ENCODE assay signal across 1 cellular context in the genomic region with DNA sequence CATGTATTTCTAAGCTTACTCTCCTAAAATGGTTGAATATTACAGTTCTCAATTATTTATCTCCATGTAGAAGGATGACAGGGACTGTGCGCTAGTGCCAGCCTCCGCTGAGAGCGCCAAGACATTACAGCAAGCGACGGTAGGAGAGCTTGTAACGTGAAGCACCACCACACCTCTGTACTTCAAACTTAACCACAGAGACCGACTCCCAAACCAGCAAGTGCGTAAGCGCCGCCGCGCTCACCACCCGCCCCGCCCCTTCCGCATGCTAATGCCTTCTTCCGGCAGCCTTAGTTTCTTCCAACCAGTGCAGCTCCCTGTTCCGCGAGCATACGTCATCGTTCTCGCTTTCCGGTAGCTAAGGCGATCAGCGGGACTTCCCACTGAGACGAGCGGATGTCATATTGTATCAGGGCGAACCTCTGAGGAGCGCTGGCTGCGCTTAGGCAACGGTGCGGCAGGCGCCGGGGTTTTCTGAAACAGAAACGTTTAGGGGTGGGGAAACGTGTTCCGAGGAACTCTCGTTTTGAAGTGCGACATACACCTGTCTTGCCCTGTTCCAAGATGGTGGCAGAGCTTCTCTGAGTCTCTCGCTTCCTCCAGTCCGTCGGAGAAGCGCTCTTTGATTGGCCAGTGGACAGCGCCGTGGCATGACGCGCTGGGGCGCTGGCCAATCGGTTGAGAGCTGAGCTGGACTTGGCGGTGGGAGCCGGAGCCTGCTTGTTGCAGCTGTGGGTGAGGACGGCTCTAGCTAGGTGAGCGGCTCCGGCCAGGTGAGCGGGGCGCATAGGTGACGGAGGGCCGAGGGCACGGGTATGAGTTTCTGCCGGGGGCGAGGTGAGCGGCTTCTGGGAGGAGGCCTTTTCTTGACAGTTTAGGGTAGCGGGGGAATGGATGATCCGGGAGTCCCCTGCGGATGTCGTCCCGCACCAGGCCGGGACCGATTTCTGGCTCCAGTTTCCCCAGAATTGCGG.
TF ChIP-seq lines count a peak whose summit lies in the region.

A gene (plus strand): TSS at position 723 of the 974 bp plus-strand sequence. CDS start 2,896 bp downstream, outside the sequence.

TF ChIP-seq in K562, 482 proteins besides CTCF, POLR2A, EP300 and RAD21 (continued from another document and continues in another):
- peak; percentile 84; the same call in 1 of the 2 replicates for TF ChIP-seq MTA3 (IDR thresholded peaks at IDR 0.05; ENCODE audit: borderline replicate concordance)
- TF ChIP-seq, protein P1, sequence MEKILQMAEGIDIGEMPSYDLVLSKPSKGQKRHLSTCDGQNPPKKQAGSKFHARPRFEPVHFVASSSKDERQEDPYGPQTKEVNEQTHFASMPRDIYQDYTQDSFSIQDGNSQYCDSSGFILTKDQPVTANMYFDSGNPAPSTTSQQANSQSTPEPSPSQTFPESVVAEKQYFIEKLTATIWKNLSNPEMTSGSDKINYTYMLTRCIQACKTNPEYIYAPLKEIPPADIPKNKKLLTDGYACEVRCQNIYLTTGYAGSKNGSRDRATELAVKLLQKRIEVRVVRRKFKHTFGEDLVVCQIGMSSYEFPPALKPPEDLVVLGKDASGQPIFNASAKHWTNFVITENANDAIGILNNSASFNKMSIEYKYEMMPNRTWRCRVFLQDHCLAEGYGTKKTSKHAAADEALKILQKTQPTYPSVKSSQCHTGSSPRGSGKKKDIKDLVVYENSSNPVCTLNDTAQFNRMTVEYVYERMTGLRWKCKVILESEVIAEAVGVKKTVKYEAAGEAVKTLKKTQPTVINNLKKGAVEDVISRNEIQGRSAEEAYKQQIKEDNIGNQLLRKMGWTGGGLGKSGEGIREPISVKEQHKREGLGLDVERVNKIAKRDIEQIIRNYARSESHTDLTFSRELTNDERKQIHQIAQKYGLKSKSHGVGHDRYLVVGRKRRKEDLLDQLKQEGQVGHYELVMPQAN (IDR thresholded peaks at IDR 0.05; ENCODE audit: borderline replicate concordance) = peak; percentile 40; the same call in 1 of the 2 replicates
- TF ChIP-seq CBX3 (IDR thresholded peaks at IDR 0.05; ENCODE audit: borderline replicate concordance in 1 of 2, low read length in 2 of 2) = 0 out of 3 replicates have a peak, but pooled peaks of 1 of the 2 experiments have one; percentile 17
- no peak for TF ChIP-seq GATA2 (CRISPR knock-in tag; IDR thresholded peaks at IDR 0.05)
- TF ChIP-seq, protein P2, sequence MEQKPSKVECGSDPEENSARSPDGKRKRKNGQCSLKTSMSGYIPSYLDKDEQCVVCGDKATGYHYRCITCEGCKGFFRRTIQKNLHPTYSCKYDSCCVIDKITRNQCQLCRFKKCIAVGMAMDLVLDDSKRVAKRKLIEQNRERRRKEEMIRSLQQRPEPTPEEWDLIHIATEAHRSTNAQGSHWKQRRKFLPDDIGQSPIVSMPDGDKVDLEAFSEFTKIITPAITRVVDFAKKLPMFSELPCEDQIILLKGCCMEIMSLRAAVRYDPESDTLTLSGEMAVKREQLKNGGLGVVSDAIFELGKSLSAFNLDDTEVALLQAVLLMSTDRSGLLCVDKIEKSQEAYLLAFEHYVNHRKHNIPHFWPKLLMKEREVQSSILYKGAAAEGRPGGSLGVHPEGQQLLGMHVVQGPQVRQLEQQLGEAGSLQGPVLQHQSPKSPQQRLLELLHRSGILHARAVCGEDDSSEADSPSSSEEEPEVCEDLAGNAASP (IDR thresholded peaks at IDR 0.05) = no peak
- peak; percentile 30; the same call in 1 of the 2 replicates for TF ChIP-seq ELF2 (CRISPR knock-in tag; IDR thresholded peaks at IDR 0.05)
- TF ChIP-seq RFX5 (IDR thresholded peaks at IDR 0.05; ENCODE audit: low read depth, low read length) = no peak
- TF ChIP-seq NFRKB (IDR thresholded peaks at IDR 0.05; ENCODE audit: low read depth) = peak; percentile 96
- TF ChIP-seq HNRNPH1 (optimal IDR thresholded peaks at IDR 0.05; ENCODE audit: low read depth, low read length) = no peak
- TF ChIP-seq RBFOX2 (IDR thresholded peaks at IDR 0.05; ENCODE audit: low read depth, low read length) = peak; percentile 95
- TF ChIP-seq TGIF2 (CRISPR knock-in tag; IDR thresholded peaks at IDR 0.05) = no peak
- peak; percentile 75 for TF ChIP-seq POLR2H (tag; IDR thresholded peaks at IDR 0.05; ENCODE audit: low read depth)
- TF ChIP-seq CCNT2 (IDR thresholded peaks at IDR 0.05; ENCODE audit: borderline replicate concordance, extremely low read depth, insufficient read length, low read depth, low read length) = no peak
- no peak for TF ChIP-seq ZNF695 (CRISPR knock-in tag; IDR thresholded peaks at IDR 0.05)
- no peak for TF ChIP-seq CEBPG (CRISPR knock-in tag; IDR thresholded peaks at IDR 0.05)
- TF ChIP-seq CEBPG (tag; conservative IDR thresholded peaks at IDR 0.05 in 1 of 2, IDR thresholded peaks at IDR 0.05 in 1 of 2) = no peak
- TF ChIP-seq ARID1B (IDR thresholded peaks at IDR 0.05) = 0 out of 2 replicates have a peak, but pooled peaks have one; percentile 16
- peak; percentile 74 for TF ChIP-seq GABPB1 (CRISPR knock-in tag; IDR thresholded peaks at IDR 0.05)
- TF ChIP-seq SP1 (CRISPR knock-in tag; IDR thresholded peaks at IDR 0.05) = peak; percentile 67; the same call in 1 of the 2 replicates
- TF ChIP-seq ZNF76 (CRISPR knock-in tag; IDR thresholded peaks at IDR 0.05; ENCODE audit: borderline replicate concordance) = no peak
- no peak for TF ChIP-seq HNRNPL (IDR thresholded peaks at IDR 0.05; ENCODE audit: low read depth, low read length)
- TF ChIP-seq, protein P3, sequence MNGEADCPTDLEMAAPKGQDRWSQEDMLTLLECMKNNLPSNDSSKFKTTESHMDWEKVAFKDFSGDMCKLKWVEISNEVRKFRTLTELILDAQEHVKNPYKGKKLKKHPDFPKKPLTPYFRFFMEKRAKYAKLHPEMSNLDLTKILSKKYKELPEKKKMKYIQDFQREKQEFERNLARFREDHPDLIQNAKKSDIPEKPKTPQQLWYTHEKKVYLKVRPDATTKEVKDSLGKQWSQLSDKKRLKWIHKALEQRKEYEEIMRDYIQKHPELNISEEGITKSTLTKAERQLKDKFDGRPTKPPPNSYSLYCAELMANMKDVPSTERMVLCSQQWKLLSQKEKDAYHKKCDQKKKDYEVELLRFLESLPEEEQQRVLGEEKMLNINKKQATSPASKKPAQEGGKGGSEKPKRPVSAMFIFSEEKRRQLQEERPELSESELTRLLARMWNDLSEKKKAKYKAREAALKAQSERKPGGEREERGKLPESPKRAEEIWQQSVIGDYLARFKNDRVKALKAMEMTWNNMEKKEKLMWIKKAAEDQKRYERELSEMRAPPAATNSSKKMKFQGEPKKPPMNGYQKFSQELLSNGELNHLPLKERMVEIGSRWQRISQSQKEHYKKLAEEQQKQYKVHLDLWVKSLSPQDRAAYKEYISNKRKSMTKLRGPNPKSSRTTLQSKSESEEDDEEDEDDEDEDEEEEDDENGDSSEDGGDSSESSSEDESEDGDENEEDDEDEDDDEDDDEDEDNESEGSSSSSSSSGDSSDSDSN (IDR thresholded peaks at IDR 0.05; ENCODE audit: borderline replicate concordance in 1 of 2, low read depth in 2 of 2, low read length in 2 of 2) = no peak
- TF ChIP-seq SRSF1 (IDR thresholded peaks at IDR 0.05; ENCODE audit: low read depth, low read length) = no peak
- TF ChIP-seq EP400 (IDR thresholded peaks at IDR 0.05) = peak; percentile 94
- TF ChIP-seq ETV5 (CRISPR knock-in tag; IDR thresholded peaks at IDR 0.05; ENCODE audit: low read depth) = 0 out of 2 replicates have a peak, but pooled peaks have one; percentile 20
- peak; percentile 91 for TF ChIP-seq POLR2G (IDR thresholded peaks at IDR 0.05; ENCODE audit: low read depth, low read length)
- TF ChIP-seq, protein P4, sequence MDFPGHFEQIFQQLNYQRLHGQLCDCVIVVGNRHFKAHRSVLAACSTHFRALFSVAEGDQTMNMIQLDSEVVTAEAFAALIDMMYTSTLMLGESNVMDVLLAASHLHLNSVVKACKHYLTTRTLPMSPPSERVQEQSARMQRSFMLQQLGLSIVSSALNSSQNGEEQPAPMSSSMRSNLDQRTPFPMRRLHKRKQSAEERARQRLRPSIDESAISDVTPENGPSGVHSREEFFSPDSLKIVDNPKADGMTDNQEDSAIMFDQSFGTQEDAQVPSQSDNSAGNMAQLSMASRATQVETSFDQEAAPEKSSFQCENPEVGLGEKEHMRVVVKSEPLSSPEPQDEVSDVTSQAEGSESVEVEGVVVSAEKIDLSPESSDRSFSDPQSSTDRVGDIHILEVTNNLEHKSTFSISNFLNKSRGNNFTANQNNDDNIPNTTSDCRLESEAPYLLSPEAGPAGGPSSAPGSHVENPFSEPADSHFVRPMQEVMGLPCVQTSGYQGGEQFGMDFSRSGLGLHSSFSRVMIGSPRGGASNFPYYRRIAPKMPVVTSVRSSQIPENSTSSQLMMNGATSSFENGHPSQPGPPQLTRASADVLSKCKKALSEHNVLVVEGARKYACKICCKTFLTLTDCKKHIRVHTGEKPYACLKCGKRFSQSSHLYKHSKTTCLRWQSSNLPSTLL (IDR thresholded peaks at IDR 0.05) = no peak
- TF ChIP-seq ETV1 (tag; conservative IDR thresholded peaks at IDR 0.05; ENCODE audit: low read depth) = peak; percentile 81
- TF ChIP-seq SIN3A (IDR thresholded peaks at IDR 0.05; ENCODE audit: borderline replicate concordance in 2 of 2, control insufficient read depth in 1 of 2, low read depth in 2 of 2, low read length in 2 of 2) = 0 out of 4 replicates have a peak, but pooled peaks of 1 of the 2 experiments have one; percentile 27
- TF ChIP-seq CHCHD3 (CRISPR knock-in tag; IDR thresholded peaks at IDR 0.05) = no peak
- no peak for TF ChIP-seq BRD9 (IDR thresholded peaks at IDR 0.05; ENCODE audit: low read depth, partially characterized antibody)
- TF ChIP-seq, protein P5, sequence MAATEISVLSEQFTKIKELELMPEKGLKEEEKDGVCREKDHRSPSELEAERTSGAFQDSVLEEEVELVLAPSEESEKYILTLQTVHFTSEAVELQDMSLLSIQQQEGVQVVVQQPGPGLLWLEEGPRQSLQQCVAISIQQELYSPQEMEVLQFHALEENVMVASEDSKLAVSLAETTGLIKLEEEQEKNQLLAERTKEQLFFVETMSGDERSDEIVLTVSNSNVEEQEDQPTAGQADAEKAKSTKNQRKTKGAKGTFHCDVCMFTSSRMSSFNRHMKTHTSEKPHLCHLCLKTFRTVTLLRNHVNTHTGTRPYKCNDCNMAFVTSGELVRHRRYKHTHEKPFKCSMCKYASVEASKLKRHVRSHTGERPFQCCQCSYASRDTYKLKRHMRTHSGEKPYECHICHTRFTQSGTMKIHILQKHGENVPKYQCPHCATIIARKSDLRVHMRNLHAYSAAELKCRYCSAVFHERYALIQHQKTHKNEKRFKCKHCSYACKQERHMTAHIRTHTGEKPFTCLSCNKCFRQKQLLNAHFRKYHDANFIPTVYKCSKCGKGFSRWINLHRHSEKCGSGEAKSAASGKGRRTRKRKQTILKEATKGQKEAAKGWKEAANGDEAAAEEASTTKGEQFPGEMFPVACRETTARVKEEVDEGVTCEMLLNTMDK (IDR thresholded peaks at IDR 0.05; ENCODE audit: borderline replicate concordance, insufficient read depth, low read depth, low read length, poor library complexity, severe bottlenecking) = no peak
- no peak for TF ChIP-seq ZNF561 (CRISPR knock-in tag; conservative IDR thresholded peaks at IDR 0.05)
- TF ChIP-seq HEY1 (CRISPR knock-in tag; IDR thresholded peaks at IDR 0.05; ENCODE audit: borderline replicate concordance) = no peak
- TF ChIP-seq NEUROD1 (IDR thresholded peaks at IDR 0.05; ENCODE audit: borderline replicate concordance, low read depth, low read length, partially characterized antibody) = no peak
- TF ChIP-seq ZFX (CRISPR knock-in tag; IDR thresholded peaks at IDR 0.05) = peak; percentile 86
- TF ChIP-seq, protein P6, sequence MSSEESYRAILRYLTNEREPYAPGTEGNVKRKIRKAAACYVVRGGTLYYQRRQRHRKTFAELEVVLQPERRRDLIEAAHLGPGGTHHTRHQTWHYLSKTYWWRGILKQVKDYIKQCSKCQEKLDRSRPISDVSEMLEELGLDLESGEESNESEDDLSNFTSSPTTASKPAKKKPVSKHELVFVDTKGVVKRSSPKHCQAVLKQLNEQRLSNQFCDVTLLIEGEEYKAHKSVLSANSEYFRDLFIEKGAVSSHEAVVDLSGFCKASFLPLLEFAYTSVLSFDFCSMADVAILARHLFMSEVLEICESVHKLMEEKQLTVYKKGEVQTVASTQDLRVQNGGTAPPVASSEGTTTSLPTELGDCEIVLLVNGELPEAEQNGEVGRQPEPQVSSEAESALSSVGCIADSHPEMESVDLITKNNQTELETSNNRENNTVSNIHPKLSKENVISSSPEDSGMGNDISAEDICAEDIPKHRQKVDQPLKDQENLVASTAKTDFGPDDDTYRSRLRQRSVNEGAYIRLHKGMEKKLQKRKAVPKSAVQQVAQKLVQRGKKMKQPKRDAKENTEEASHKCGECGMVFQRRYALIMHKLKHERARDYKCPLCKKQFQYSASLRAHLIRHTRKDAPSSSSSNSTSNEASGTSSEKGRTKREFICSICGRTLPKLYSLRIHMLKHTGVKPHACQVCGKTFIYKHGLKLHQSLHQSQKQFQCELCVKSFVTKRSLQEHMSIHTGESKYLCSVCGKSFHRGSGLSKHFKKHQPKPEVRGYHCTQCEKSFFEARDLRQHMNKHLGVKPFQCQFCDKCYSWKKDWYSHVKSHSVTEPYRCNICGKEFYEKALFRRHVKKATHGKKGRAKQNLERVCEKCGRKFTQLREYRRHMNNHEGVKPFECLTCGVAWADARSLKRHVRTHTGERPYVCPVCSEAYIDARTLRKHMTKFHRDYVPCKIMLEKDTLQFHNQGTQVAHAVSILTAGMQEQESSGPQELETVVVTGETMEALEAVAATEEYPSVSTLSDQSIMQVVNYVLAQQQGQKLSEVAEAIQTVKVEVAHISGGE (CRISPR knock-in tag; IDR thresholded peaks at IDR 0.05) = peak in 1 of 3 experiments; percentile 71; a peak in 2 of 6 replicates
- TF ChIP-seq, protein P7, sequence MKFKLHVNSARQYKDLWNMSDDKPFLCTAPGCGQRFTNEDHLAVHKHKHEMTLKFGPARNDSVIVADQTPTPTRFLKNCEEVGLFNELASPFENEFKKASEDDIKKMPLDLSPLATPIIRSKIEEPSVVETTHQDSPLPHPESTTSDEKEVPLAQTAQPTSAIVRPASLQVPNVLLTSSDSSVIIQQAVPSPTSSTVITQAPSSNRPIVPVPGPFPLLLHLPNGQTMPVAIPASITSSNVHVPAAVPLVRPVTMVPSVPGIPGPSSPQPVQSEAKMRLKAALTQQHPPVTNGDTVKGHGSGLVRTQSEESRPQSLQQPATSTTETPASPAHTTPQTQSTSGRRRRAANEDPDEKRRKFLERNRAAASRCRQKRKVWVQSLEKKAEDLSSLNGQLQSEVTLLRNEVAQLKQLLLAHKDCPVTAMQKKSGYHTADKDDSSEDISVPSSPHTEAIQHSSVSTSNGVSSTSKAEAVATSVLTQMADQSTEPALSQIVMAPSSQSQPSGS (CRISPR knock-in tag; IDR thresholded peaks at IDR 0.05) = peak; percentile 52; the same call in 1 of the 2 replicates
- no peak for TF ChIP-seq SREBF2 (CRISPR knock-in tag; IDR thresholded peaks at IDR 0.05)
- no peak for TF ChIP-seq ZNF586 (CRISPR knock-in tag; conservative IDR thresholded peaks at IDR 0.05)
- no peak for TF ChIP-seq NCOR1 (IDR thresholded peaks at IDR 0.05)
- TF ChIP-seq, protein P8, sequence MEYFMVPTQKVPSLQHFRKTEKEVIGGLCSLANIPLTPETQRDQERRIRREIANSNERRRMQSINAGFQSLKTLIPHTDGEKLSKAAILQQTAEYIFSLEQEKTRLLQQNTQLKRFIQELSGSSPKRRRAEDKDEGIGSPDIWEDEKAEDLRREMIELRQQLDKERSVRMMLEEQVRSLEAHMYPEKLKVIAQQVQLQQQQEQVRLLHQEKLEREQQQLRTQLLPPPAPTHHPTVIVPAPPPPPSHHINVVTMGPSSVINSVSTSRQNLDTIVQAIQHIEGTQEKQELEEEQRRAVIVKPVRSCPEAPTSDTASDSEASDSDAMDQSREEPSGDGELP (CRISPR knock-in tag; IDR thresholded peaks at IDR 0.05; ENCODE audit: borderline replicate concordance) = peak; percentile 78
- peak; percentile 88 for TF ChIP-seq CREM (IDR thresholded peaks at IDR 0.05; ENCODE audit: low read depth)
- TF ChIP-seq GATAD2A (IDR thresholded peaks at IDR 0.05) = no peak
